Comparison of ENCODE assay signal across 12 cellular contexts in the genomic region with DNA sequence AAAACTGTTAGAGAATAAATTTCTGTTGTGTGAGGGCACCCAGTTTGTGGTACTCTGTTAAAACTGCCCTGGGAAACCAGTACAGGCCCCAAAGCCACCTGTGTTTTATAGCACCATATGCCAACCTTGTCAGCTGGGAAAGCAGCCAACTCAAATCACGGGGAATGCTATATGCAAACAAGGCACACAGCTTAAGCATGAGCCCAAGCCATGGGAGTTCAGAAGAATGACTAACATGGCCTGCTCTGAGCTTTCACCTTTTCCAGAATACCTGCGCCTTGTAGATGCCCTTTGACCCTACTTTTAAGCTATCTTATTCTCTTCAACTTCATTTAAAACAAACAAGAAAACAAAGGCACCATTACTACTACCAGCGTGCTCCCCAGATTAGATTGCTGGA. TPM values are rescaled to one million over a fixed set of nuclear protein-coding genes. Genes with fewer than 3 reads are reported as not detected.
DNase-seq lines count a peak whose midpoint lies in the region; FAIRE-seq and TF ChIP-seq lines count a peak whose summit lies in the region.
"Had no signal": no experiment of that assay in that cellular context is flagged by ENCODE, and none has a peak within 500 bp of the region (broad histone marks: within the 10 kb centered on the region; RNA-seq: fewer than 3 reads in every experiment).

No MANE protein-coding gene starts in this region.

- peaks cover 28% of the 10 kb centered on the region for H3K4me1 Mint-ChIP-seq in brain
- H3K4me1 Mint-ChIP-seq: stimulated activated effector memory CD8-positive, alpha-beta T cell treated with anti-CD3 and anti-CD28 coated beads, Interleukin-12 subunit alpha, Interleukin-12 subunit beta, amount 100 ng/mL, for 72 hours had no signal

- 14 to 64% (median 38%) methylated on average over 3 of the region's 3 CpGs for WGBS in small intestine, 3 donors

- H3K4me3 ChIP-seq in small intestine (ENCODE audit: low read depth in 1 of 2, low read length in 2 of 2): no peak overlapping the region

- no peaks in the 10 kb centered on the region for H3K27me3 Mint-ChIP-seq in brain

- H3K9me3 ChIP-seq in small intestine (ENCODE audit: control insufficient read depth, low read depth): no peaks in the 10 kb centered on the region

- peaks cover 0 to 2% (median 0%) of the 10 kb centered on the region in 5 experiments for H3K9me3 Mint-ChIP-seq in brain
- H3K9me3 Mint-ChIP-seq: neural crest cell; stimulated activated effector memory CD8-positive, alpha-beta T cell treated with anti-CD3 and anti-CD28 coated beads, Interleukin-12 subunit alpha, Interleukin-12 subunit beta, amount 100 ng/mL, for 72 hours had no signal

- DNase-seq in HT1080 (ENCODE audit: low read depth) (peak; percentile 18), NCI-H2196 (lab: John Stamatoyannopoulos, UW; ENCODE audit: unreplicated experiment) (peak; percentile 77), small intestine (peak; percentile 97), GOT3 (lab: John Stamatoyannopoulos, UW) (no peak), AML-193 (lab: John Stamatoyannopoulos, UW) (no peak), AG20443 (ENCODE audit: low spot score) (no peak)
- DNase-seq: central memory CD4-positive, alpha-beta T cell; stimulated activated CD4-positive, alpha-beta T cell treated with anti-CD3 and anti-CD28 coated beads, Interleukin-15, amount 100 ng/mL, for 24 hours had no signal

- H3K27me3 ChIP-seq in small intestine (ENCODE audit: control insufficient read depth in 2 of 2, insufficient read depth in 2 of 2, low read length in 2 of 2): no peaks in the 10 kb centered on the region

- H3K4me3 Mint-ChIP-seq in brain: no peak overlapping the region
- H3K4me3 Mint-ChIP-seq: activated CD4-positive, alpha-beta T cell treated with anti-CD3 and anti-CD28 coated beads for 36 hours; neural crest cell; stimulated activated effector memory CD8-positive, alpha-beta T cell treated with anti-CD3 and anti-CD28 coated beads, Interleukin-12 subunit alpha, Interleukin-12 subunit beta, amount 100 ng/mL, for 72 hours had no signal

- peak overlapping the region in 3 of 5 experiments; percentile 54 to 69 (median 58) for H3K27ac Mint-ChIP-seq in brain
- H3K27ac Mint-ChIP-seq: activated CD4-positive, alpha-beta T cell treated with anti-CD3 and anti-CD28 coated beads for 36 hours; stimulated activated effector memory CD8-positive, alpha-beta T cell treated with anti-CD3 and anti-CD28 coated beads, Interleukin-12 subunit alpha, Interleukin-12 subunit beta, amount 100 ng/mL, for 72 hours had no signal

- no peaks in the 10 kb centered on the region for H3K4me1 ChIP-seq in small intestine (ENCODE audit: control insufficient read depth in 2 of 2, insufficient read depth in 1 of 2, low read depth in 1 of 2, low read length in 1 of 2)

- no peaks in the 10 kb centered on the region for H3K36me3 ChIP-seq in small intestine (ENCODE audit: control insufficient read depth in 2 of 2, insufficient read depth in 2 of 2, low read length in 2 of 2)

- no peak for TF ChIP-seq CTCF in brain (conservative IDR thresholded peaks at IDR 0.05)

- no peak for FAIRE-seq in small intestine (lab: Jason Lieb, UNC)

- H3K36me3 Mint-ChIP-seq in brain: no peaks in the 10 kb centered on the region
- H3K36me3 Mint-ChIP-seq: stimulated activated effector memory CD8-positive, alpha-beta T cell treated with anti-CD3 and anti-CD28 coated beads, Interleukin-12 subunit alpha, Interleukin-12 subunit beta, amount 100 ng/mL, for 72 hours had no signal

- H3K27ac ChIP-seq in small intestine (ENCODE audit: low read depth in 1 of 2, low read length in 1 of 2): peak overlapping the region; percentile 84 to 87

RNA-seq across cellular contexts. Expression of a gene that starts 5.5 kb away (rescaled TPM):
- total RNA-seq in HT1080 (2014; rRNA removed; shearing (Covaris generic)): 37.5 and 54.8 TPM in 2 replicates
- 28.3 and 31.7 TPM in 2 replicates for polyA plus RNA-seq in HT1080 (2015; cell fraction: cytosol; rRNA removed)
- 50.4 and 60.3 TPM in 2 replicates for polyA plus RNA-seq in HT1080 (2015; cell fraction: nucleus; rRNA removed)
- polyA plus RNA-seq in brain (ENCODE audit: insufficient read depth, low read depth, low replicate concordance): 8.9 TPM
- 10 to 100 TPM; 25.9 to 49.0 (median 35.4) TPM for polyA plus RNA-seq in small intestine

Comparison
In these comparisons a context has a peak if more than half of its experiments do, and no peak if none do; other contexts are left out.
1. DNase-seq: peak in HT1080 (single experiment), NCI-H2196 (single experiment) and small intestine (single experiment); none in GOT3 (single experiment), AML-193 (0 of 2) and AG20443 (single experiment).